In the genomic region with DNA sequence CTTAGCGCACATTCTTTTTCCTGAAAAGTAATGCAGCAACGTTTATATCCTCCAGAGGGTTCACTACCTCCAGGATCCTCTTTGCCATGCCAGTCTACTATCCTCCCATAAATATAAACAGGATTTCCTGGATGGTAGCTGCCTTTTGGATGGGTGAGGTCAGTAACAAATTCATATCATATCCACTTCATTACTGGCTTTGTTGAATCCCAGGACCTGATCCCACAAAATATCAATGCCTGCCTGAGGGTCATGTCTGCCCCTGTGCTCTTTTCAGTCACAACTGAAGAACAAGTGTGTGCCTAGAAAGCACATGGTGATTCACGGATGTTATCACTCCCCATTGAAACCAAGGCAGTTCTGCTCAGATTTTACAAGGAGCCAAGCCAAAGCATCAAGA, we compare ENCODE assay signal across 16 cellular contexts. TPM values are rescaled to one million over a fixed set of nuclear protein-coding genes. Genes with fewer than 3 reads are reported as not detected.
"Had no signal": no experiment of that assay in that cellular context is flagged by ENCODE, and none has a peak within 500 bp of the region (broad histone marks: within the 10 kb centered on the region; RNA-seq: fewer than 3 reads in every experiment).

No MANE protein-coding gene starts in this region.

- H3K27ac ChIP-seq: neutrophil, tibial nerve had no signal

- H3K27me3 ChIP-seq: neutrophil, tibial nerve had no signal

- H3K4me1 ChIP-seq: tibial nerve had no signal

- H3K36me3 ChIP-seq: neutrophil, tibial nerve had no signal

- H3K4me3 ChIP-seq: tibial nerve had no signal

- ATAC-seq: activated CD4-positive, alpha-beta T cell treated with anti-CD3 and anti-CD28 coated beads for 36 hours; activated T-helper 17 cell treated with anti-CD3 and anti-CD28 coated beads, Interleukin-2, amount 50 U/mL, for 72 hours; left ventricle myocardium superior; natural killer cell; stimulated activated naive CD8-positive, alpha-beta T cell treated with anti-CD3 and anti-CD28 coated beads, Interleukin-15, Interleukin-2, amounts not matched to agents 100 U/mL and 50 U/mL, for 24 hours; T-helper 17 cell; WTC11 had no signal

- DNase-seq: activated CD4-positive, alpha-beta memory T cell treated with anti-CD3 and anti-CD28 coated beads, Interleukin-2, amount 10 ng/mL, durations not matched to agents 7 days and 5 days; activated CD4-positive, alpha-beta T cell treated with anti-CD3 and anti-CD28 coated beads for 36 hours; activated naive CD4-positive, alpha-beta T cell; activated naive CD8-positive, alpha-beta T cell treated with anti-CD3 and anti-CD28 coated beads for 36 hours; activated T-cell treated with anti-CD3 and anti-CD28 coated beads, Interleukin-2, amount 50 U/mL, for 1 hour; amniotic stem cell; effector memory CD4-positive, alpha-beta T cell; left ventricle myocardium superior; natural killer cell; stimulated activated CD4-positive, alpha-beta T cell treated with anti-CD3 and anti-CD28 coated beads, Interleukin-2, amount 100 ng/mL, for 24 hours; stimulated activated naive CD8-positive, alpha-beta T cell treated with anti-CD3 and anti-CD28 coated beads, Interleukin-15, Interleukin-2, amounts not matched to agents 100 U/mL and 50 U/mL, for 24 hours; T-helper 17 cell had no signal

- H3K9me3 ChIP-seq: neutrophil, tibial nerve had no signal

RNA-seq across cellular contexts. Expression of gene ADGRF5, which starts 30.3 kb away (rescaled TPM):
- total RNA-seq: activated CD4-positive, alpha-beta memory T cell treated with anti-CD3 and anti-CD28 coated beads, Interleukin-2, amount 10 ng/mL, durations not matched to agents 7 days and 5 days; activated CD4-positive, alpha-beta T cell treated with anti-CD3 and anti-CD28 coated beads for 36 hours; activated naive CD8-positive, alpha-beta T cell treated with anti-CD3 and anti-CD28 coated beads for 36 hours; activated T-helper 17 cell treated with anti-CD3 and anti-CD28 coated beads, Interleukin-2, amount 50 U/mL, for 72 hours; natural killer cell; T-helper 17 cell had no signal
